12 cellular contexts compared by ENCODE assay signal in the genomic region with DNA sequence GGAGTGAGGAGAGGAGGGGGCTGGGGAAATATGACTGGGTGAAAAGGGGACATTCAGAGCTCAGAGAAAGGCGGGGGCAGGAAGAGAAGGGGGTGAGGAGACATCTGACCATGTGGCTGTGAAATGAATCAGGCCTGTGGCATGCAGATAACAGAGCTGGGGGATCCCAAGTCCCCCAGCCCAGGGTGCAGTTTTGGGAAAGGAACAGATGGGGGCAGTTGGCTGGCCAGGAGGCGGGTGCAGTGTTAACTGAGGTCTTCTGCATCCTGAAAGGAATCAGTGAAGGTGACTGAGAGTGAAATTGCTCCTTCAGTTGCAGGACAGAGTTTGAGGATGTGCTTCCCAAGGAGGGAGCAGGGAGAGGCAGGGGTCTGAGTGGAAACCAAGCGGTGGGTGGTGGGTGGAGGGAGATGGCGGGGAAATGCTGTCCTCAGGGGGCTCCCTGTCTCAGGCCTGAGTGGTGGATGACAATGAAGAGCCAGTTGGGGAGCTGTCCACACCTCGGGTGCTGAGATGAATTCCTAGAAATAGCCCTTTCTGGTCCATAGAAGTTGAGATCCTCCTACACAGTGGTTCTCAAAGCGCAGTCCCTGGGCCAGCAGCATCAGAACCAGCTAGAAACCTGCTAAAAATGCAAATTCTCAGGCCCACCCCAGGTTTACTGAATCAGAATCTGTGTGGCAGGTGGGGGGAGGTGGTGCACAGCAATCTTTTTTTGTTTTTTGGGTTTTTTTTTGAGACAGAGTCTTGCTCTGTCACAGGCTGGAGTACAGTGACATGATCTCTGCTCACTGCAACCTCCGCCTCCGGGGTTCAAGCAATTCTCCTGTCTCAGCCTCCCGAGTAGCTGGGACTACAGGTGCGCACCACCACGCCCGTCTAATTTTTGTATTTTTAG. TPM values are rescaled to one million over a fixed set of nuclear protein-coding genes. Genes with fewer than 3 reads are reported as not detected.
DNase-seq lines count a peak whose midpoint lies in the region; ATAC-seq, FAIRE-seq and TF ChIP-seq lines count a peak whose summit lies in the region.
"Had no signal": no experiment of that assay in that cellular context is flagged by ENCODE, and none has a peak within 500 bp of the region (broad histone marks: within the 10 kb centered on the region; RNA-seq: fewer than 3 reads in every experiment).

No MANE protein-coding gene starts in this region.

- no peak overlapping the region for H3K4me2 ChIP-seq in GM12878 (ENCODE audit: control insufficient read depth, insufficient read depth)

- no peaks in the 10 kb centered on the region for H3K9me3 Mint-ChIP-seq in activated T-helper 17 cell treated with anti-CD3 and anti-CD28 coated beads, Interleukin-2, amount 50 U/mL, for 72 hours

- no peak for FAIRE-seq in GM12878 (lab: Jason Lieb, UNC)
- FAIRE-seq: G401.6, small intestine had no signal

- peaks cover 15% of the 10 kb centered on the region for H3K4me1 ChIP-seq in GM12878 (ENCODE audit: control insufficient read depth, insufficient read depth, low read length)

- TF ChIP-seq RAD21 in GM12878 (IDR thresholded peaks at IDR 0.05; ENCODE audit: insufficient read depth, low read depth, low read length): no peak

- H3K79me2 ChIP-seq in GM12878 (ENCODE audit: control insufficient read depth, insufficient read depth, low read length): no peaks in the 10 kb centered on the region

- SMC1A ChIA-PET in GM12878 (lab: Charles Lee; ENCODE audit: uncharacterized antibody, unreplicated experiment): interaction anchor here (0.6 to 2.4 kb wide), 5 partner anchors 9 to 46 kb away, joined by 3 to 8 read pairs (median 5); no protein-coding TSS in a partner anchor

- in situ Hi-C loops in GM12878 (cut with MboI): no loop called here

- no peak overlapping the region for H2AFZ ChIP-seq in GM12878 (ENCODE audit: control insufficient read depth, low read depth, low read length)

- H3K4me3 Mint-ChIP-seq in activated T-helper 17 cell treated with anti-CD3 and anti-CD28 coated beads, Interleukin-2, amount 50 U/mL, for 72 hours: no peak overlapping the region

- peak; percentile 32; the same call in 2 of the 3 replicates for ATAC-seq in GM12878
- no peak for ATAC-seq in activated T-helper 17 cell treated with anti-CD3 and anti-CD28 coated beads, Interleukin-2, amount 50 U/mL, for 72 hours (replicated peaks)

- peak; percentile 59 for DNase-seq in DMS 273 (lab: John Stamatoyannopoulos, UW; ENCODE audit: unreplicated experiment)
- DNase-seq in DMS 273 treated with DMSO at 0.1 percent for 48 hours (lab: John Stamatoyannopoulos, UW): no peak
- peak; percentile 17 for DNase-seq in MV-4-11 (lab: John Stamatoyannopoulos, UW)
- DNase-seq in GM12878 (ENCODE audit: low read depth, low spot score): no peak
- DNase-seq in lung microvascular endothelial cell (ENCODE audit: low read depth in 2 of 2): peak; percentile 25 to 28
- no peak for DNase-seq in NCI-H1417 treated with DMSO at 0.1 percent for 48 hours (lab: John Stamatoyannopoulos, UW)
- no peak for DNase-seq in stimulated activated CD4-positive, alpha-beta T cell treated with anti-CD3 and anti-CD28 coated beads, Interleukin-2, amount 100 ng/mL, for 48 hours
- DNase-seq: central memory CD4-positive, alpha-beta T cell; small intestine had no signal

- no peak overlapping the region for H3K27ac ChIP-seq in GM12878 (ENCODE audit: control insufficient read depth, insufficient read depth)
- H3K27ac ChIP-seq: 22Rv1 had no signal

- WGBS in GM12878 (ENCODE audit: insufficient coverage, insufficient replicate concordance, low lambda C conversion rate, missing lambda C conversion rate): 72% methylated on average over 11 of the region's 12 CpGs

- H3K36me3 ChIP-seq in GM12878 (ENCODE audit: control insufficient read depth in 2 of 2, insufficient read depth in 2 of 2, low read length in 1 of 2): no peaks in the 10 kb centered on the region

- H3K27me3 Mint-ChIP-seq in activated T-helper 17 cell treated with anti-CD3 and anti-CD28 coated beads, Interleukin-2, amount 50 U/mL, for 72 hours: no peaks in the 10 kb centered on the region

- POLR2A ChIA-PET in GM12878 (lab: Charles Lee): interaction anchor here (1.0 to 2.0 kb wide), 2 partner anchors 9 to 34 kb away, joined by 6 read pairs; no protein-coding TSS in a partner anchor

- H3K36me3 Mint-ChIP-seq in activated T-helper 17 cell treated with anti-CD3 and anti-CD28 coated beads, Interleukin-2, amount 50 U/mL, for 72 hours (ENCODE audit: low read depth): no peaks in the 10 kb centered on the region

- H3K27me3 ChIP-seq in GM12878 (replicated peaks in 1 of 2; ENCODE audit: control insufficient read depth in 2 of 2, insufficient read depth in 2 of 2, low read length in 1 of 2): no peaks in the 10 kb centered on the region

- CTCF ChIA-PET in GM12878 (lab: Yijun Ruan, JAX): interaction anchor here (0.7 to 6.5 kb wide), 4 partner anchors 10 to 133 kb away, joined by 3 to 29 read pairs (median 6); no protein-coding TSS in a partner anchor

- TF ChIP-seq POLR2A in GM12878 (IDR thresholded peaks at IDR 0.05; ENCODE audit: low read depth, low read length): no peak

- TF ChIP-seq EP300 in GM12878 (IDR thresholded peaks at IDR 0.05; ENCODE audit: borderline replicate concordance in 1 of 2, control insufficient read depth in 1 of 2, low read depth in 2 of 2, low read length in 2 of 2): no peak

- intact Hi-C loops in GM12878 (cut with micrococcal nuclease; ENCODE audit: unreplicated experiment): no loop called here

- H3K9ac ChIP-seq in GM12878 (ENCODE audit: control insufficient read depth, insufficient read depth, low read length): no peak overlapping the region

- no peaks in the 10 kb centered on the region for H3K9me3 ChIP-seq in GM12878 (replicated peaks; ENCODE audit: control insufficient read depth, insufficient read depth, low read length)

- RAD21 ChIA-PET in GM12878 (lab: Charles Lee; ENCODE audit: unreplicated experiment): interaction anchor here (0.7 to 1.7 kb wide), 3 partner anchors 9 to 40 kb away, joined by 3 to 4 read pairs (median 4); no protein-coding TSS in a partner anchor

- H3K4me1 Mint-ChIP-seq in activated T-helper 17 cell treated with anti-CD3 and anti-CD28 coated beads, Interleukin-2, amount 50 U/mL, for 72 hours: peaks cover 18% of the 10 kb centered on the region

- no peak overlapping the region for H3K27ac Mint-ChIP-seq in activated T-helper 17 cell treated with anti-CD3 and anti-CD28 coated beads, Interleukin-2, amount 50 U/mL, for 72 hours

- no TSS peak for BruUV-seq in GM12878 (replicated peaks; lab: Mats Ljungman, UMichigan)

- no peak for TF ChIP-seq CTCF in GM12878 (IDR thresholded peaks at IDR 0.05 in 2 of 3, conservative IDR thresholded peaks at IDR 0.05 in 1 of 3; ENCODE audit: control insufficient read depth in 2 of 3, extremely low read depth in 1 of 3, insufficient read depth in 1 of 3, low read depth in 3 of 3, low read length in 3 of 3)

- H4K20me1 ChIP-seq in GM12878 (ENCODE audit: control insufficient read depth, insufficient read depth): no peaks in the 10 kb centered on the region

- H3K4me3 ChIP-seq in GM12878: no peak overlapping the region

TF ChIP-seq in GM12878, 131 proteins besides CTCF, POLR2A, EP300 and RAD21:
- TF ChIP-seq, protein P1, sequence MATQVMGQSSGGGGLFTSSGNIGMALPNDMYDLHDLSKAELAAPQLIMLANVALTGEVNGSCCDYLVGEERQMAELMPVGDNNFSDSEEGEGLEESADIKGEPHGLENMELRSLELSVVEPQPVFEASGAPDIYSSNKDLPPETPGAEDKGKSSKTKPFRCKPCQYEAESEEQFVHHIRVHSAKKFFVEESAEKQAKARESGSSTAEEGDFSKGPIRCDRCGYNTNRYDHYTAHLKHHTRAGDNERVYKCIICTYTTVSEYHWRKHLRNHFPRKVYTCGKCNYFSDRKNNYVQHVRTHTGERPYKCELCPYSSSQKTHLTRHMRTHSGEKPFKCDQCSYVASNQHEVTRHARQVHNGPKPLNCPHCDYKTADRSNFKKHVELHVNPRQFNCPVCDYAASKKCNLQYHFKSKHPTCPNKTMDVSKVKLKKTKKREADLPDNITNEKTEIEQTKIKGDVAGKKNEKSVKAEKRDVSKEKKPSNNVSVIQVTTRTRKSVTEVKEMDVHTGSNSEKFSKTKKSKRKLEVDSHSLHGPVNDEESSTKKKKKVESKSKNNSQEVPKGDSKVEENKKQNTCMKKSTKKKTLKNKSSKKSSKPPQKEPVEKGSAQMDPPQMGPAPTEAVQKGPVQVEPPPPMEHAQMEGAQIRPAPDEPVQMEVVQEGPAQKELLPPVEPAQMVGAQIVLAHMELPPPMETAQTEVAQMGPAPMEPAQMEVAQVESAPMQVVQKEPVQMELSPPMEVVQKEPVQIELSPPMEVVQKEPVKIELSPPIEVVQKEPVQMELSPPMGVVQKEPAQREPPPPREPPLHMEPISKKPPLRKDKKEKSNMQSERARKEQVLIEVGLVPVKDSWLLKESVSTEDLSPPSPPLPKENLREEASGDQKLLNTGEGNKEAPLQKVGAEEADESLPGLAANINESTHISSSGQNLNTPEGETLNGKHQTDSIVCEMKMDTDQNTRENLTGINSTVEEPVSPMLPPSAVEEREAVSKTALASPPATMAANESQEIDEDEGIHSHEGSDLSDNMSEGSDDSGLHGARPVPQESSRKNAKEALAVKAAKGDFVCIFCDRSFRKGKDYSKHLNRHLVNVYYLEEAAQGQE (IDR thresholded peaks at IDR 0.05; ENCODE audit: low read depth, low read length): peak; percentile 94
- TF ChIP-seq NRF1 (conservative IDR thresholded peaks at IDR 0.05; ENCODE audit: low read depth, low read length): no peak

RNA-seq across cellular contexts. Expression of a gene that starts 26.0 kb away (rescaled TPM):
- 8.5 and 9.7 TPM in 2 replicates for total RNA-seq in GM12878 (2013; cell fraction: nucleolus; rRNA removed)
- 92.6 and 102 TPM in 2 replicates for total RNA-seq in GM12878 (2014; rRNA removed)
- total RNA-seq in GM12878 (2014; rRNA removed; fragmentation: Illumina TruSeq; extraction: Trizol): 103 and 110 TPM in 2 replicates
- total RNA-seq in GM12878 (2021): 70.8 and 74.9 TPM in 2 replicates
- 76.2 TPM for polyA plus RNA-seq in GM12878 (2011; ENCODE audit: low read depth)
- 84.1 and 109 TPM in 2 replicates for polyA plus RNA-seq in GM12878 (2011; rRNA removed)
- 165 and 304 TPM in 2 replicates for polyA plus RNA-seq in GM12878 (2011; cell fraction: cytosol; rRNA removed)
- polyA plus RNA-seq in GM12878 (2011; cell fraction: nucleus; rRNA removed): 77.8 and 96.7 TPM in 2 replicates
- 92.0 and 93.8 TPM in 2 replicates for polyA plus RNA-seq in GM12878 (2012)
- polyA plus RNA-seq in GM12878 (2014; fragmentation: Illumina TruSeq; extraction: Trizol): 133 and 200 TPM in 2 replicates
- polyA plus RNA-seq in GM12878 (2014; fragmentation: Nextera tagmentation; extraction: Ambion mirVana): 100 to 1,000 TPM; 323 to 380 TPM
- 99.5 and 99.6 TPM in 2 replicates for polyA plus RNA-seq in GM12878 (2014; rRNA removed)
- polyA plus RNA-seq in GM12878 (2016; fragmentation: Nextera tagmentation; extraction: Ambion mirVana): 100 to 1,000 TPM; 165 to 180 TPM
- polyA minus RNA-seq in GM12878 (2011; rRNA and poly(A)+ RNA removed): 31.0 and 53.2 TPM in 2 replicates
- polyA minus RNA-seq in GM12878 (2011; cell fraction: cytosol; rRNA and poly(A)+ RNA removed): 21.2 and 21.5 TPM in 2 replicates
- 7.5 and 13.0 TPM in 2 replicates for polyA minus RNA-seq in GM12878 (2011; cell fraction: nucleus; rRNA and poly(A)+ RNA removed)
- 16.8 and 17.5 TPM in 2 replicates for total RNA-seq in lung microvascular endothelial cell
- total RNA-seq in activated T-helper 17 cell treated with anti-CD3 and anti-CD28 coated beads, Interleukin-2, amount 50 U/mL, for 72 hours: 10 to 100 TPM; 39.2 to 78.5 TPM

Comparison
In these comparisons a context has a peak if more than half of its experiments do, and no peak if none do; other contexts are left out.
1. DNase-seq: peak in DMS 273 (single experiment), MV-4-11 (single experiment) and lung microvascular endothelial cell (2 of 2); none in DMS 273 treated with DMSO at 0.1 percent for 48 hours (single experiment), GM12878 (single experiment), NCI-H1417 treated with DMSO at 0.1 percent for 48 hours (single experiment) and stimulated activated CD4-positive, alpha-beta T cell treated with anti-CD3 and anti-CD28 coated beads, Interleukin-2, amount 100 ng/mL, for 48 hours (0 of 2).